28 cellular contexts compared by ENCODE assay signal in the genomic region with DNA sequence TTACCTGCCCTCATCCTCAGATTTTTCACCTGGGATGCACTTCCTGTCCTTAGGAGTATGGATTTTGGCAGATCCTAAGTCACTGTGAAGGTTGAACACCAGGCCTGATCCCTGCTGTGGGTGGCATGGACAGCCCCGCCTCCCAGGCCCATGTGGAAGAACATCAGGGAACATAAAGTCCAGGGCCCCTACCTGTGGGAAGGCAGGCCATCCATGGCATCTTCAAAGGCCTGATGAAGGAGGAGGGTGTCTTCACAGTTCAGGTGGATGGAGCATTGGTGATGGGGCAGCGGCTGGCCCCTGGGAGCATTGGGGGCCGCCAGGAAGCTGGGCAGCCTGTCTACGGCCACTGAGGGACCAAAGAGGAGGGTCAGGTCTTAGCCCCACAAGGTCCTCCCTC.
"Had no signal": no experiment of that assay in that cellular context is flagged by ENCODE, and none has a peak within 500 bp of the region (broad histone marks: within the 10 kb centered on the region; RNA-seq: fewer than 3 reads in every experiment).

No MANE protein-coding gene starts in this region.

- FAIRE-seq: astrocyte, urothelium cell line had no signal

- H3K27me3 Mint-ChIP-seq: activated naive CD8-positive, alpha-beta T cell; progenitor cell of endocrine pancreas; stimulated activated naive CD8-positive, alpha-beta T cell treated with anti-CD3 and anti-CD28 coated beads, Interleukin-15, Interleukin-2, amounts not matched to agents 100 ng/mL and 50 ng/mL, for 24 hours; T-helper 17 cell had no signal

- H3K27ac Mint-ChIP-seq: activated naive CD8-positive, alpha-beta T cell; nephron; progenitor cell of endocrine pancreas; stimulated activated naive CD8-positive, alpha-beta T cell treated with anti-CD3 and anti-CD28 coated beads, Interleukin-15, Interleukin-2, amounts not matched to agents 100 ng/mL and 50 ng/mL, for 24 hours had no signal

- H3K4me3 Mint-ChIP-seq: nephron; stimulated activated naive CD8-positive, alpha-beta T cell treated with anti-CD3 and anti-CD28 coated beads, Interleukin-15, Interleukin-2, amounts not matched to agents 100 ng/mL and 50 ng/mL, for 24 hours had no signal

- DNase-seq: activated CD4-positive, alpha-beta T cell treated with anti-CD3 and anti-CD28 coated beads for 48 hours; activated effector memory CD4-positive, alpha-beta T cell treated with Interleukin-2 at 50 U/mL for 16 hours; activated naive CD4-positive, alpha-beta T cell treated with Interleukin-2 at 50 U/mL for 16 hours; brain microvascular endothelial cell; cortex of kidney; esophagus squamous epithelium; foreskin melanocyte; heart right ventricle; left lung; mesendoderm; ovary; right lobe of liver; stimulated activated CD4-positive, alpha-beta T cell treated with anti-CD3 and anti-CD28 coated beads, Interleukin-2, amount 100 ng/mL, for 48 hours; SW 1271; T-helper 17 cell; T1000; trophoblast cell; WERI-Rb-1 had no signal

- ATAC-seq: activated CD4-positive, CD25-positive, alpha-beta regulatory T cell treated with anti-CD3 and anti-CD28 coated beads, Interleukin-2, amount 50 U/mL, for 24 hours; heart right ventricle; left lung; T-helper 17 cell had no signal

- H3K4me3 ChIP-seq: esophagus squamous epithelium, left lung, lung, ovary, right lobe of liver, thoracic aorta had no signal

- H3K36me3 ChIP-seq: brain microvascular endothelial cell, ovary, WERI-Rb-1 had no signal

- H3K9me3 Mint-ChIP-seq: nephron; stimulated activated naive CD8-positive, alpha-beta T cell treated with anti-CD3 and anti-CD28 coated beads, Interleukin-15, Interleukin-2, amounts not matched to agents 100 ng/mL and 50 ng/mL, for 24 hours had no signal

- H3K9me3 ChIP-seq: esophagus squamous epithelium, heart right ventricle, left lung, ovary, right lobe of liver, thoracic aorta had no signal

- H3K27ac ChIP-seq: brain microvascular endothelial cell, epithelial cell of prostate, left lung, ovary, right lobe of liver, thoracic aorta, WERI-Rb-1 had no signal

- H3K27me3 ChIP-seq: brain microvascular endothelial cell, heart right ventricle, left lung, ovary, right lobe of liver had no signal
